2 cellular contexts compared by ENCODE assay signal in the genomic region with DNA sequence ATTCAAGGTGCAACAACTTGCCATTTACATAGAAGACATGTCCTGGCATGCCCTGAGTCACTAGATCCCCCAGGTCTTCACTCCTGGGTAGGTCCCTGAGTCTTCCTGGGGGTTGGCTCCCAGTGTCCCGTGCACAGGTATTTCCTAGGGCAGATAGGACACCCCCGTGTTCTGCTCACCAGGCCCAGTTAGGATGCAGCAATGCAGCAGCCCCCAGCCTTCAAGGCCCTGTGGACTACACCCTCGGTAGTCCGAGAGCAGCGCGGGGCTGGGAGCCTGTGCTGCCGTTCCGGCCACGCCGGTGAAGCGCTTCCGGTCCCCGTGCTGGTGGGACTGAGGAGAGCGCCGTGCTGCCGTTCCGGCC.
TF ChIP-seq lines count a peak whose summit lies in the region.

No MANE protein-coding gene starts in this region.

TF ChIP-seq in GM23338, 12 proteins besides CTCF, POLR2A, EP300 and RAD21:
- no peak for TF ChIP-seq EZH2phosphoT487 (IDR thresholded peaks at IDR 0.05; ENCODE audit: unreplicated experiment)

TF ChIP-seq in K562, 482 proteins besides CTCF, POLR2A, EP300 and RAD21:
- TF ChIP-seq C11orf30 (IDR thresholded peaks at IDR 0.05; ENCODE audit: low read depth), result no peak
- TF ChIP-seq MAFK (IDR thresholded peaks at IDR 0.05; ENCODE audit: low read length), result no peak
- TF ChIP-seq, protein P1, sequence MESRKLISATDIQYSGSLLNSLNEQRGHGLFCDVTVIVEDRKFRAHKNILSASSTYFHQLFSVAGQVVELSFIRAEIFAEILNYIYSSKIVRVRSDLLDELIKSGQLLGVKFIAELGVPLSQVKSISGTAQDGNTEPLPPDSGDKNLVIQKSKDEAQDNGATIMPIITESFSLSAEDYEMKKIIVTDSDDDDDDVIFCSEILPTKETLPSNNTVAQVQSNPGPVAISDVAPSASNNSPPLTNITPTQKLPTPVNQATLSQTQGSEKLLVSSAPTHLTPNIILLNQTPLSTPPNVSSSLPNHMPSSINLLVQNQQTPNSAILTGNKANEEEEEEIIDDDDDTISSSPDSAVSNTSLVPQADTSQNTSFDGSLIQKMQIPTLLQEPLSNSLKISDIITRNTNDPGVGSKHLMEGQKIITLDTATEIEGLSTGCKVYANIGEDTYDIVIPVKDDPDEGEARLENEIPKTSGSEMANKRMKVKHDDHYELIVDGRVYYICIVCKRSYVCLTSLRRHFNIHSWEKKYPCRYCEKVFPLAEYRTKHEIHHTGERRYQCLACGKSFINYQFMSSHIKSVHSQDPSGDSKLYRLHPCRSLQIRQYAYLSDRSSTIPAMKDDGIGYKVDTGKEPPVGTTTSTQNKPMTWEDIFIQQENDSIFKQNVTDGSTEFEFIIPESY (CRISPR knock-in tag; IDR thresholded peaks at IDR 0.05), result no peak
- no peak for TF ChIP-seq ETV5 (CRISPR knock-in tag; IDR thresholded peaks at IDR 0.05; ENCODE audit: low read depth)
- TF ChIP-seq MTA2 (IDR thresholded peaks at IDR 0.05; ENCODE audit: low read depth), result no peak
- no peak for TF ChIP-seq ZNF764 (CRISPR knock-in tag; IDR thresholded peaks at IDR 0.05; ENCODE audit: low read depth)
- no peak for TF ChIP-seq GTF2E2 (tag; IDR thresholded peaks at IDR 0.05)
- TF ChIP-seq GABPA (tag; conservative IDR thresholded peaks at IDR 0.05; ENCODE audit: low read depth), result 0 out of 2 replicates have a peak, but pooled peaks have one; percentile 15
- peak; percentile 58; the same call in 1 of the 2 replicates for TF ChIP-seq GABPB1 (CRISPR knock-in tag; IDR thresholded peaks at IDR 0.05)
- no peak for TF ChIP-seq MYNN (IDR thresholded peaks at IDR 0.05)
- no peak for TF ChIP-seq MYNN (CRISPR knock-in tag; IDR thresholded peaks at IDR 0.05)
